ENCODE assay signal across 23 cellular contexts in genomic region chr14:99715266-99716000, GRCh38. TPM values are rescaled to one million over a fixed set of nuclear protein-coding genes. Genes with fewer than 3 reads are reported as not detected.
DNase-seq lines count a peak whose midpoint lies in the region; TF ChIP-seq lines count a peak whose summit lies in the region.
"Had no signal": no experiment of that assay in that cellular context is flagged by ENCODE, and none has a peak within 500 bp of the region (broad histone marks: within the 10 kb centered on the region; RNA-seq: fewer than 3 reads in every experiment).

No MANE protein-coding gene starts in this region.

- H3K18ac ChIP-seq in H9 (ENCODE audit: insufficient read length, low read depth, low read length) = no peak overlapping the region

- H3K23me2 ChIP-seq in H9 (ENCODE audit: insufficient read length, low read depth, low read length, poor library complexity, severe bottlenecking) = no peaks in the 10 kb centered on the region

- H3K27me3 ChIP-seq in H9 (ENCODE audit: insufficient read depth, low read length) = no peaks in the 10 kb centered on the region
- no peaks in the 10 kb centered on the region for H3K27me3 ChIP-seq in hepatocyte

- peaks cover 2 to 20% of the 10 kb centered on the region in 2 experiments; a peak in 4 of 5 replicates for H3K9me3 Mint-ChIP-seq in H9
- H3K9me3 Mint-ChIP-seq: CD4-positive, alpha-beta T cell had no signal

- H3K14ac ChIP-seq in H9 (ENCODE audit: insufficient read depth, low read length) = no peak overlapping the region

- no peak overlapping the region for H3K9ac ChIP-seq in H9 (ENCODE audit: extremely low read depth, insufficient read length, low read length)

- H3K4me2 ChIP-seq in H9 (ENCODE audit: insufficient read depth, insufficient read length, low read length) (no peak overlapping the region), hepatocyte (no peak overlapping the region)

- DNase-seq in activated CD8-positive, alpha-beta memory T cell treated with anti-CD3 and anti-CD28 coated beads for 24 hours = peak; percentile 15
- DNase-seq in activated CD8-positive, alpha-beta memory T cell treated with anti-CD3 and anti-CD28 coated beads, Interleukin-2, amount 50 U/mL, for 4 hours = no peak
- peak; percentile 23 for DNase-seq in H9
- peak; percentile 1 for DNase-seq in hepatocyte (ENCODE audit: low spot score)
- peak; percentile 73 for DNase-seq in posterior vena cava (ENCODE audit: low spot score)
- no peak for DNase-seq in amygdala (lab: John Stamatoyannopoulos, UW)
- no peak for DNase-seq in GM20000 (ENCODE audit: low spot score)
- DNase-seq in HT-29 (ENCODE audit: low spot score) = no peak
- DNase-seq: BE2C; Caco-2; DMS153; GF-D8; KG1; NCI-H1694 treated with DMSO at 0.1 percent for 48 hours; NCI-H2107; NCI-H510A; NCI-H748 treated with DMSO at 0.1 percent for 48 hours; NK-92 treated with Interleukin-12 subunit alpha and Interleukin-12 subunit beta, amount 100 ng/mL, for 24 hours; SHP77 treated with DMSO at 0.1 percent for 48 hours had no signal

- peaks cover 10 to 11% of the 10 kb centered on the region in 2 experiments for H3K4me1 Mint-ChIP-seq in H9

- H4K91ac ChIP-seq in H9 (ENCODE audit: insufficient read length, low read depth, low read length) = no peak overlapping the region

- H3K4me3 Mint-ChIP-seq in H9 = no peak overlapping the region
- H3K4me3 Mint-ChIP-seq: CD4-positive, alpha-beta T cell had no signal

- no peak overlapping the region for H3K4me3 ChIP-seq in hepatocyte
- H3K4me3 ChIP-seq: GM12878 had no signal

- H4K20me1 ChIP-seq in H9 (ENCODE audit: control insufficient read depth, insufficient read depth, insufficient read length) (no peaks in the 10 kb centered on the region), hepatocyte (ENCODE audit: insufficient read depth, poor library complexity, severe bottlenecking) (no peaks in the 10 kb centered on the region)

- no peak for TF ChIP-seq CTCF in H9 (conservative IDR thresholded peaks at IDR 0.05)
- no peak for TF ChIP-seq CTCF in hepatocyte (IDR thresholded peaks at IDR 0.05; ENCODE audit: poor library complexity)
- TF ChIP-seq CTCF in GM20000 (IDR thresholded peaks at IDR 0.05; ENCODE audit: extremely low read depth, missing control alignments) = no peak

- H2BK120ac ChIP-seq in H9 (ENCODE audit: low read depth, low read length, poor library complexity, severe bottlenecking) = no peak overlapping the region

- no peak overlapping the region for H2AK5ac ChIP-seq in H9 (ENCODE audit: insufficient read length, low read length)

- no peak overlapping the region for H3K27ac Mint-ChIP-seq in H9
- H3K27ac Mint-ChIP-seq: CD4-positive, alpha-beta T cell had no signal

- H3K23ac ChIP-seq in H9 (ENCODE audit: insufficient read length, low read depth, low read length) = no peak overlapping the region

- no peak overlapping the region for H2BK12ac ChIP-seq in H9 (ENCODE audit: insufficient read length, low read depth, low read length)

- H3K9me2 ChIP-seq in hepatocyte (replicated peaks; ENCODE audit: insufficient read depth) = no peaks in the 10 kb centered on the region

- H3K79me1 ChIP-seq in H9 (ENCODE audit: insufficient read depth, low read depth, low read length, poor library complexity, severe bottlenecking) = no peaks in the 10 kb centered on the region

- H3K36me3 Mint-ChIP-seq in H9 (ENCODE audit: insufficient read depth in 1 of 3, low read depth in 3 of 3) = no peaks in the 10 kb centered on the region

- H3K56ac ChIP-seq in H9 (ENCODE audit: insufficient read length, low read depth, low read length) = no peak overlapping the region

- no peak overlapping the region for H2BK15ac ChIP-seq in H9 (ENCODE audit: low read depth, low read length)

- no peak overlapping the region for H2BK20ac ChIP-seq in H9 (ENCODE audit: low read depth, low read length, poor library complexity, severe bottlenecking)

- no peak overlapping the region for H4K8ac ChIP-seq in H9 (replicated peaks; ENCODE audit: insufficient read length, low read depth, low read length)

- H3K4me1 ChIP-seq in H9 (ENCODE audit: insufficient read depth, low read length) (no peaks in the 10 kb centered on the region), hepatocyte (ENCODE audit: insufficient read depth) (no peaks in the 10 kb centered on the region)
- H3K4me1 ChIP-seq: BE2C, Caco-2 had no signal

- WGBS in H9 (ENCODE audit: extremely low coverage, insufficient read length, low lambda C conversion rate) = no CpG with 5 or more reads among the region's 24 CpGs
- 95% methylated on average over 23 of the region's 24 CpGs for WGBS in hepatocyte (ENCODE audit: low lambda C conversion rate, missing lambda C conversion rate)

- H3T11ph ChIP-seq in H9 (ENCODE audit: low read length) = no peak overlapping the region

- intact Hi-C loops in posterior vena cava (cut with DNase I) = no loop called here

- no peak overlapping the region for H2BK5ac ChIP-seq in H9 (ENCODE audit: insufficient read length, low read length)

- no peak overlapping the region for H3K4ac ChIP-seq in H9 (ENCODE audit: low read depth, low read length)

- H2AFZ ChIP-seq in H9 (ENCODE audit: low read length) = peak overlapping the region; percentile 42
- no peak overlapping the region for H2AFZ ChIP-seq in hepatocyte

- H3K27me3 Mint-ChIP-seq in H9 (ENCODE audit: low read depth) = peaks cover 15% of the 10 kb centered on the region

- H4K5ac ChIP-seq in H9 (ENCODE audit: insufficient read length, low read depth, low read length) = no peak overlapping the region

- H3K9me3 ChIP-seq in H9 (ENCODE audit: control insufficient read depth, low read depth, low read length) (no peaks in the 10 kb centered on the region), hepatocyte (ENCODE audit: low read depth) (no peaks in the 10 kb centered on the region)
- H3K9me3 ChIP-seq: BE2C, Caco-2 had no signal

- H3K36me3 ChIP-seq in hepatocyte (replicated peaks; ENCODE audit: insufficient read depth, low read depth) = no peaks in the 10 kb centered on the region
- H3K36me3 ChIP-seq: BE2C had no signal

- H3K27ac ChIP-seq in H9 (ENCODE audit: insufficient read length, low read depth, low read length) = no peak overlapping the region
- H3K27ac ChIP-seq in hepatocyte = no peak overlapping the region

- H3K79me2 ChIP-seq in H9 (ENCODE audit: insufficient read depth, low read length) (no peaks in the 10 kb centered on the region), hepatocyte (no peaks in the 10 kb centered on the region)

RNA-seq across cellular contexts. Expression of gene CYP46A1, which starts 31.3 kb away (rescaled TPM):
- 0.59 and 0.75 TPM in 2 replicates for total RNA-seq in H9 (2021)
- total RNA-seq in hepatocyte = 0.12 and 0.47 TPM in 2 replicates
- 1.7 and 2.3 TPM in 2 replicates for polyA plus RNA-seq in hepatocyte
- 1 to 10 TPM; 1.3 TPM for total RNA-seq in posterior vena cava
- total RNA-seq in HT-29 (2014; rRNA removed; shearing (Covaris generic)) = not detected in 2 replicates
- total RNA-seq: GM12878, H4, RPMI7951 had no signal

Comparison
In these comparisons a context has a peak if more than half of its experiments do, and no peak if none do; other contexts are left out.
1. DNase-seq: peak in activated CD8-positive, alpha-beta memory T cell treated with anti-CD3 and anti-CD28 coated beads for 24 hours (single experiment), H9 (single experiment), hepatocyte (single experiment) and posterior vena cava (single experiment); none in activated CD8-positive, alpha-beta memory T cell treated with anti-CD3 and anti-CD28 coated beads, Interleukin-2, amount 50 U/mL, for 4 hours (single experiment), amygdala (0 of 56), GM20000 (single experiment) and HT-29 (single experiment).